ENCODE assay signal across 28 cellular contexts in the genomic region with DNA sequence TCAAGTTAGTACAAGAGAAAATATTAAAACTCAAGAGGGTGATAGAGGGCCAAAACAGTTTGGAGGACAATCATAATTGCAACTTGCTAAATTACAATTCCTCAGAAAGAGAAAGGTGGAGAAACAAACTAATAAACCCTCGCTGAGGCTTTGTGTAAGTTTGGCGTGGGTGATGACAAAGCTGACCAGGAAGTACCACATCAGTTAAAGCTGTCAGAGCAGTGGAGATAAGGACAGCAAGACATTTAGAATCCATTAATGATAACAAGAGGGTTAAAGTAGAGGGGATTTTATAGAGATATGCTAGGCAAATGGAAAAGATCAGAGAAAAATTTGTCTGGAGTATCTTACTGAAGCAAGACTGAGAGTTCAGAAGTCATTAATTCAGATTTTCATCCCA.
"Had no signal": no experiment of that assay in that cellular context is flagged by ENCODE, and none has a peak within 500 bp of the region (broad histone marks: within the 10 kb centered on the region; RNA-seq: fewer than 3 reads in every experiment).

No MANE protein-coding gene starts in this region.

- DNase-seq: activated CD4-positive, alpha-beta memory T cell treated with anti-CD3 and anti-CD28 coated beads, Interleukin-2, amount 10 ng/mL, durations not matched to agents 7 days and 5 days; activated CD4-positive, alpha-beta T cell treated with anti-CD3 and anti-CD28 coated beads for 1 hour; activated CD4-positive, alpha-beta T cell treated with anti-CD3 and anti-CD28 coated beads for 4 hours; activated CD4-positive, alpha-beta T cell treated with anti-CD3 and anti-CD28 coated beads, Interleukin-2, amount 10 ng/mL, durations not matched to agents 7 days and 5 days; activated CD4-positive, alpha-beta T cell treated with anti-CD3 and anti-CD28 coated beads, Interleukin-2, amount 50 U/mL, for 4 hours; activated CD8-positive, alpha-beta memory T cell treated with anti-CD3 and anti-CD28 coated beads, Interleukin-2, amount 50 U/mL, for 48 hours; activated gamma-delta T cell; activated naive CD4-positive, alpha-beta T cell; activated naive CD4-positive, alpha-beta T cell treated with anti-CD3 and anti-CD28 coated beads, Interleukin-2, amount 10 ng/mL, durations not matched to agents 7 days and 5 days; activated naive CD8-positive, alpha-beta T cell treated with anti-CD3 and anti-CD28 coated beads, Interleukin-2, amount 10 ng/mL, durations not matched to agents 7 days and 5 days; activated T-cell treated with anti-CD3 and anti-CD28 coated beads for 4 hours; activated T-cell treated with anti-CD3 and anti-CD28 coated beads, Interleukin-2, amount 50 U/mL, for 24 hours; activated T-cell treated with anti-CD3 and anti-CD28 coated beads, Interleukin-2, amount 50 U/mL, for 72 hours; central memory CD4-positive, alpha-beta T cell; cerebellar nuclear complex; colonic mucosa; effector CD8-positive, alpha-beta T cell; esophagus squamous epithelium; foreskin melanocyte; heart right ventricle had no signal

- H3K4me3 ChIP-seq: ascending aorta, breast epithelium, cardiac muscle cell, colonic mucosa, esophagus squamous epithelium, gastroesophageal sphincter, heart right ventricle, hepatocyte had no signal

- H3K27me3 ChIP-seq: ascending aorta, breast epithelium, cardiac muscle cell, colonic mucosa, esophagus squamous epithelium, gastroesophageal sphincter, heart right ventricle, hepatocyte had no signal

- H3K79me2 ChIP-seq: hepatocyte had no signal

- H3K36me3 ChIP-seq: ascending aorta, breast epithelium, cardiac muscle cell, colonic mucosa, esophagus squamous epithelium, gastroesophageal sphincter, heart right ventricle had no signal

- ATAC-seq: activated naive CD4-positive, alpha-beta T cell treated with anti-CD3 and anti-CD28 coated beads, Interleukin-2, amount 50 U/mL, for 72 hours; activated T-cell treated with anti-CD3 and anti-CD28 coated beads, Interleukin-2, amount 50 U/mL, for 72 hours; gastroesophageal sphincter; heart right ventricle; WTC11 had no signal

- H3K4me2 ChIP-seq: hepatocyte had no signal

- H3K4me1 ChIP-seq: ascending aorta, breast epithelium, colonic mucosa, esophagus squamous epithelium, gastroesophageal sphincter, heart right ventricle had no signal

- H3K27ac ChIP-seq: ascending aorta, breast epithelium, cardiac muscle cell, colonic mucosa, epithelial cell of prostate, esophagus squamous epithelium, gastroesophageal sphincter, heart right ventricle, hepatocyte had no signal

- H3K9me3 ChIP-seq: ascending aorta, breast epithelium, colonic mucosa, esophagus squamous epithelium, gastroesophageal sphincter had no signal
